Comparison of ENCODE assay signal across 30 cellular contexts in the genomic region with DNA sequence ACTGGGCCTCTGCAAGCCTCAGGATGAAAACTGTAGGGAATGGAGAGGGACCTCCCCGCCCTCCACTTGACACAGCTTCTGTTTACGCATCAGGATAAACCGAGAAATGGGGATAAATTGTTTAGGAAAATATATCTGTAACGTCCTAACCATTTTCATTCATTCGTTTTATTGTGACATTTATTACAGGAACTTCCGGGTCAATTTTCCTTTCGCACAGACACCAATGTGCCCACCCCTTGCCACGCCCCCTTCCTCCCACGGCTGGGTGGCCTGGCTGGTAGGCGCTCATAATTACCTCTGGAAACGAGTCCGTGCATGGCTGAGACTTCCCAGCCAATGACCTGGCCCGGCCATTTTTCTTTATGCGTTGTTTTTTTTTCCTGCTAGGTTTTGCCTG.
"Had no signal": no experiment of that assay in that cellular context is flagged by ENCODE, and none has a peak within 500 bp of the region (broad histone marks: within the 10 kb centered on the region; RNA-seq: fewer than 3 reads in every experiment).

No MANE protein-coding gene starts in this region.

- H3K27me3 ChIP-seq: colonic mucosa, hepatocyte, neutrophil, stomach, thyroid gland, upper lobe of right lung had no signal

- H3K27ac Mint-ChIP-seq: activated CD4-positive, alpha-beta memory T cell treated with anti-CD3 and anti-CD28 coated beads, Interleukin-2, amount 10 ng/mL, durations not matched to agents 7 days and 5 days; activated CD4-positive, alpha-beta T cell treated with anti-CD3 and anti-CD28 coated beads, Interleukin-2, amount 10 ng/mL, durations not matched to agents 7 days and 5 days; activated T-cell treated with anti-CD3 and anti-CD28 coated beads, Interleukin-2, amount 50 U/mL, for 24 hours; activated T-helper 17 cell treated with anti-CD3 and anti-CD28 coated beads, Interleukin-2, amount 50 U/mL, for 72 hours; mesothelial cell of epicardium; naive thymus-derived CD4-positive, alpha-beta T cell; progenitor cell of endocrine pancreas; stimulated activated memory B cell treated with anti-CD40 and anti-IgM and Interleukin-4, amounts not matched to agents 10 μg/mL and 1 μg/mL and 100 μg/mL, for 72 hours had no signal

- H3K4me3 ChIP-seq: colonic mucosa, gastroesophageal sphincter, hepatocyte, skin epidermis, stomach, thyroid gland, upper lobe of right lung had no signal

- H3K4me1 Mint-ChIP-seq: activated CD4-positive, alpha-beta T cell treated with anti-CD3 and anti-CD28 coated beads, Interleukin-2, amount 10 ng/mL, durations not matched to agents 7 days and 5 days; activated T-helper 17 cell treated with anti-CD3 and anti-CD28 coated beads, Interleukin-2, amount 50 U/mL, for 72 hours; stimulated activated memory B cell treated with anti-CD40 and anti-IgM and Interleukin-4, amounts not matched to agents 10 μg/mL and 1 μg/mL and 100 μg/mL, for 72 hours had no signal

- H3K36me3 ChIP-seq: colonic mucosa, gastroesophageal sphincter, neutrophil, stomach, upper lobe of right lung had no signal

- H3K9me3 Mint-ChIP-seq: activated CD4-positive, alpha-beta memory T cell treated with anti-CD3 and anti-CD28 coated beads, Interleukin-2, amount 10 ng/mL, durations not matched to agents 7 days and 5 days; activated CD4-positive, alpha-beta T cell treated with anti-CD3 and anti-CD28 coated beads, Interleukin-2, amount 10 ng/mL, durations not matched to agents 7 days and 5 days; activated T-cell treated with anti-CD3 and anti-CD28 coated beads, Interleukin-2, amount 50 U/mL, for 24 hours; activated T-helper 17 cell treated with anti-CD3 and anti-CD28 coated beads, Interleukin-2, amount 50 U/mL, for 72 hours; stimulated activated memory B cell treated with anti-CD40 and anti-IgM and Interleukin-4, amounts not matched to agents 10 μg/mL and 1 μg/mL and 100 μg/mL, for 72 hours had no signal

- H3K4me3 Mint-ChIP-seq: activated CD4-positive, alpha-beta memory T cell treated with anti-CD3 and anti-CD28 coated beads, Interleukin-2, amount 10 ng/mL, durations not matched to agents 7 days and 5 days; activated CD4-positive, alpha-beta T cell treated with anti-CD3 and anti-CD28 coated beads, Interleukin-2, amount 10 ng/mL, durations not matched to agents 7 days and 5 days; activated T-cell treated with anti-CD3 and anti-CD28 coated beads, Interleukin-2, amount 50 U/mL, for 24 hours; activated T-helper 17 cell treated with anti-CD3 and anti-CD28 coated beads, Interleukin-2, amount 50 U/mL, for 72 hours; mesothelial cell of epicardium; naive thymus-derived CD4-positive, alpha-beta T cell; stimulated activated memory B cell treated with anti-CD40 and anti-IgM and Interleukin-4, amounts not matched to agents 10 μg/mL and 1 μg/mL and 100 μg/mL, for 72 hours had no signal

- H3K27ac ChIP-seq: colonic mucosa, gastroesophageal sphincter, hepatocyte, neutrophil, stomach, thyroid gland, upper lobe of right lung had no signal

- H3K27me3 Mint-ChIP-seq: activated CD4-positive, alpha-beta memory T cell treated with anti-CD3 and anti-CD28 coated beads, Interleukin-2, amount 10 ng/mL, durations not matched to agents 7 days and 5 days; activated CD4-positive, alpha-beta T cell treated with anti-CD3 and anti-CD28 coated beads, Interleukin-2, amount 10 ng/mL, durations not matched to agents 7 days and 5 days; progenitor cell of endocrine pancreas had no signal

- H3K36me3 Mint-ChIP-seq: naive thymus-derived CD4-positive, alpha-beta T cell; stimulated activated memory B cell treated with anti-CD40 and anti-IgM and Interleukin-4, amounts not matched to agents 10 μg/mL and 1 μg/mL and 100 μg/mL, for 72 hours had no signal

- DNase-seq: activated CD4-positive, alpha-beta memory T cell treated with anti-CD3 and anti-CD28 coated beads, Interleukin-2, amount 10 ng/mL, durations not matched to agents 7 days and 5 days; activated CD4-positive, alpha-beta T cell treated with anti-CD3 and anti-CD28 coated beads for 1 hour; activated CD4-positive, alpha-beta T cell treated with anti-CD3 and anti-CD28 coated beads, Interleukin-2, amount 10 ng/mL, durations not matched to agents 7 days and 5 days; activated CD8-positive, alpha-beta memory T cell treated with anti-CD3 and anti-CD28 coated beads, Interleukin-2, amount 50 U/mL, for 48 hours; activated gamma-delta T cell treated with Interleukin-2 at 50 U/mL for 16 hours; activated naive CD4-positive, alpha-beta T cell treated with anti-CD3 and anti-CD28 coated beads, Interleukin-2, amount 50 U/mL, for 16 hours; activated T-cell treated with anti-CD3 and anti-CD28 coated beads, Interleukin-2, amount 50 U/mL, for 24 hours; amniotic stem cell; cerebellar nuclear complex; colonic mucosa; effector CD8-positive, alpha-beta T cell; islet precursor cell; naive thymus-derived CD4-positive, alpha-beta T cell; retina; stimulated activated CD4-positive, alpha-beta T cell treated with anti-CD3 and anti-CD28 coated beads, Interleukin-1b, Interleukin-23, amount 100 ng/mL, for 48 hours; stimulated activated CD4-positive, alpha-beta T cell treated with anti-CD3 and anti-CD28 coated beads, Interleukin-4, amount 100 ng/mL, for 4 hours; stimulated activated CD8-positive, alpha-beta memory T cell treated with anti-CD3 and anti-CD28 coated beads, Interleukin-4, amount 100 ng/mL, for 48 hours; stomach; T-helper 2 cell; thyroid gland; upper lobe of right lung had no signal

- ATAC-seq: activated T-helper 17 cell treated with anti-CD3 and anti-CD28 coated beads, Interleukin-2, amount 50 U/mL, for 72 hours; gastroesophageal sphincter; naive thymus-derived CD4-positive, alpha-beta T cell; sciatic nerve; stimulated activated memory B cell treated with anti-CD40 and anti-IgM and Interleukin-4, amounts not matched to agents 10 μg/mL and 1 μg/mL and 100 μg/mL, for 72 hours; upper lobe of right lung had no signal

- H3K9me3 ChIP-seq: colonic mucosa, gastroesophageal sphincter, neutrophil, stomach, thyroid gland, upper lobe of right lung had no signal

- H3K4me1 ChIP-seq: colonic mucosa, gastroesophageal sphincter, stomach, upper lobe of right lung had no signal
